In genomic region chr1:117600325-117600916, GRCh38 we compare ENCODE assay signal across 16 cellular contexts. TPM values are rescaled to one million over a fixed set of nuclear protein-coding genes. Genes with fewer than 3 reads are reported as not detected.
DNase-seq lines count a peak whose midpoint lies in the region; ATAC-seq and TF ChIP-seq lines count a peak whose summit lies in the region.
"Had no signal": no experiment of that assay in that cellular context is flagged by ENCODE, and none has a peak within 500 bp of the region (broad histone marks: within the 10 kb centered on the region; RNA-seq: fewer than 3 reads in every experiment).

No MANE protein-coding gene starts in this region.

- no peaks in the 10 kb centered on the region for H3K27me3 Mint-ChIP-seq in activated B cell treated with CpG ODN at 0.5 μM for 24 hours
- H3K27me3 Mint-ChIP-seq: CD4-positive, alpha-beta memory T cell had no signal

- TF ChIP-seq CTCF in MM.1S (IDR thresholded peaks at IDR 0.05; ENCODE audit: low read length), result no peak
- no peak for TF ChIP-seq CTCF in activated B cell treated with CpG ODN at 0.5 μM for 24 hours (IDR thresholded peaks at IDR 0.05)
- no peak for TF ChIP-seq CTCF in psoas muscle (IDR thresholded peaks at IDR 0.05)

- peaks cover 31% of the 10 kb centered on the region for H3K79me2 ChIP-seq in MM.1S (ENCODE audit: low read length)

- no peak overlapping the region for H3K4me3 Mint-ChIP-seq in activated B cell treated with CpG ODN at 0.5 μM for 24 hours
- H3K4me3 Mint-ChIP-seq: CD4-positive, alpha-beta memory T cell had no signal

- H3F3A ChIP-seq in MM.1S (ENCODE audit: insufficient read depth, low read length), result peaks cover 13% of the 10 kb centered on the region

- DNase-seq in MM.1S (no peak), activated B cell treated with CpG ODN at 0.5 μM for 24 hours (peak; percentile 0), right cardiac atrium (no peak), psoas muscle (no peak), NCI-H1694 treated with DMSO at 0.1 percent for 48 hours (lab: John Stamatoyannopoulos, UW) (no peak), NCI-H526 treated with DMSO at 0.1 percent for 48 hours (lab: John Stamatoyannopoulos, UW) (no peak), ecto neural progenitor cell (ENCODE audit: low spot score) (no peak), NCI-H2029 treated with DMSO at 0.1 percent for 48 hours (lab: John Stamatoyannopoulos, UW) (no peak)
- DNase-seq: CD4-positive, alpha-beta memory T cell; DMS53; Kasumi-1; NCI-H1105 treated with DMSO at 0.1 percent for 48 hours; NCI-H2029; NCI-H510A; PC-3; SHP77 had no signal

- peak overlapping the region; percentile 35; the same call in 1 of the 2 replicates for H3K9ac ChIP-seq in MM.1S (ENCODE audit: low read length)

- H3K27me3 ChIP-seq in MM.1S (replicated peaks; ENCODE audit: insufficient read depth, low read length) (no peaks in the 10 kb centered on the region), right cardiac atrium (ENCODE audit: control insufficient read depth, insufficient read depth) (no peaks in the 10 kb centered on the region), psoas muscle (ENCODE audit: insufficient read depth in 3 of 3, low read length in 2 of 3) (no peaks in the 10 kb centered on the region)

- no peak overlapping the region for H3K27ac Mint-ChIP-seq in activated B cell treated with CpG ODN at 0.5 μM for 24 hours
- H3K27ac Mint-ChIP-seq: CD4-positive, alpha-beta memory T cell had no signal

- H3K4me3 ChIP-seq in MM.1S (ENCODE audit: low read length) (no peak overlapping the region), right cardiac atrium (ENCODE audit: low read length) (no peak overlapping the region), psoas muscle (peak overlapping the region; percentile 41)

- H4K20me1 ChIP-seq in MM.1S (ENCODE audit: insufficient read depth, low read length), result no peaks in the 10 kb centered on the region

- intact Hi-C loops in activated B cell treated with CpG ODN at 0.5 μM for 24 hours (cut with micrococcal nuclease) (loop anchor here (10.0 kb wide), 2 partner anchors 1046 to 1226 kb away; partner anchors contain the start of gene ATP1A1), right cardiac atrium (cut with DNase I) (loop anchor here in 2 of 4 donors (10.0 kb wide), 3 partner anchors 66 to 154 kb away; no protein-coding TSS in a partner anchor), psoas muscle (cut with DNase I) (no loop called here)

- H3K9me3 Mint-ChIP-seq in activated B cell treated with CpG ODN at 0.5 μM for 24 hours, result no peaks in the 10 kb centered on the region
- H3K9me3 Mint-ChIP-seq: CD4-positive, alpha-beta memory T cell had no signal

- CTCF ChIA-PET in activated B cell treated with CpG ODN at 0.5 μM for 24 hours (lab: Charles Lee), result interaction anchor here (0.8 kb wide), 1 partner anchor 158 kb away, joined by 3 read pairs; no protein-coding TSS in a partner anchor

- H3K9me2 ChIP-seq in MM.1S (replicated peaks; ENCODE audit: insufficient read depth, low read length), result no peaks in the 10 kb centered on the region

- H3K9me3 ChIP-seq in MM.1S (replicated peaks; ENCODE audit: insufficient read depth, low read length) (no peaks in the 10 kb centered on the region), right cardiac atrium (ENCODE audit: control insufficient read depth, low read length) (no peaks in the 10 kb centered on the region), psoas muscle (no peaks in the 10 kb centered on the region)

- POLR2A ChIA-PET in activated B cell treated with CpG ODN at 0.5 μM for 24 hours (lab: Charles Lee), result interaction anchor here (0.5 to 1.6 kb wide), 2 partner anchors 69 to 74 kb away, joined by 3 to 4 read pairs; no protein-coding TSS in a partner anchor

- peaks cover 31% of the 10 kb centered on the region for H3K4me1 ChIP-seq in MM.1S (ENCODE audit: low read length)
- H3K4me1 ChIP-seq in right cardiac atrium (ENCODE audit: control insufficient read depth, insufficient read depth, low read length), result peaks cover 3% of the 10 kb centered on the region
- peaks cover 21% of the 10 kb centered on the region for H3K4me1 ChIP-seq in psoas muscle

- H3K27ac ChIP-seq in MM.1S (ENCODE audit: low read length) (peak overlapping the region; percentile 71; the same call in 1 of the 2 replicates), right cardiac atrium (ENCODE audit: low read length) (peak overlapping the region; percentile 17), psoas muscle (peak overlapping the region; percentile 88)

- H3K36me3 ChIP-seq in MM.1S (replicated peaks; ENCODE audit: insufficient read depth, low read length) (no peaks in the 10 kb centered on the region), psoas muscle (ENCODE audit: insufficient read depth in 1 of 2, low read depth in 1 of 2) (no peaks in the 10 kb centered on the region)

- no peak for ATAC-seq in activated B cell treated with CpG ODN at 0.5 μM for 24 hours (ENCODE audit: low read depth)
- ATAC-seq in right cardiac atrium, result peak; percentile 18 to 21
- ATAC-seq in psoas muscle, result peak; percentile 36 to 72 (median 64)
- ATAC-seq: PC-3 had no signal

- H2AFZ ChIP-seq in MM.1S (ENCODE audit: low read length), result no peak overlapping the region

- H3K4me1 Mint-ChIP-seq in activated B cell treated with CpG ODN at 0.5 μM for 24 hours, result peaks cover 26% of the 10 kb centered on the region

- WGBS in right cardiac atrium, result 69% methylated on average over 7 of the region's 7 CpGs
- 49 to 74% (median 62%) methylated on average over 7 of the region's 7 CpGs for WGBS in psoas muscle, 3 donors

- H3K4me2 ChIP-seq in MM.1S (ENCODE audit: low read depth, low read length), result peak overlapping the region; percentile 45; the same call in 1 of the 2 replicates

- peaks cover 3% of the 10 kb centered on the region for H3K36me3 Mint-ChIP-seq in activated B cell treated with CpG ODN at 0.5 μM for 24 hours (ENCODE audit: low read depth)

RNA-seq across cellular contexts. Expression of gene TENT5C, which starts 5.4 kb away (rescaled TPM):
- total RNA-seq in activated B cell treated with CpG ODN at 0.5 μM for 24 hours, result 56.2 and 59.3 TPM in 2 replicates
- total RNA-seq in right cardiac atrium, result 10 to 100 TPM; 20.4 to 33.1 (median 31.7) TPM
- polyA plus RNA-seq in right cardiac atrium, result 9.5 TPM
- total RNA-seq in psoas muscle, result 10 to 100 TPM in 3 of 4 donors, 1 to 10 TPM in 1; 3.1 to 31.4 (median 15.9) TPM
- polyA plus RNA-seq in psoas muscle, result 1 to 10 TPM; 1.5 to 9.7 (median 2.7) TPM

Comparison
In these comparisons a context has a peak if more than half of its experiments do, and no peak if none do; other contexts are left out.
1. H3K27ac ChIP-seq: peak in every context shown above with its lines; median percentile 88 in psoas muscle; 71 in MM.1S; 17 in right cardiac atrium.